20 cellular contexts compared by ENCODE assay signal in the genomic region with DNA sequence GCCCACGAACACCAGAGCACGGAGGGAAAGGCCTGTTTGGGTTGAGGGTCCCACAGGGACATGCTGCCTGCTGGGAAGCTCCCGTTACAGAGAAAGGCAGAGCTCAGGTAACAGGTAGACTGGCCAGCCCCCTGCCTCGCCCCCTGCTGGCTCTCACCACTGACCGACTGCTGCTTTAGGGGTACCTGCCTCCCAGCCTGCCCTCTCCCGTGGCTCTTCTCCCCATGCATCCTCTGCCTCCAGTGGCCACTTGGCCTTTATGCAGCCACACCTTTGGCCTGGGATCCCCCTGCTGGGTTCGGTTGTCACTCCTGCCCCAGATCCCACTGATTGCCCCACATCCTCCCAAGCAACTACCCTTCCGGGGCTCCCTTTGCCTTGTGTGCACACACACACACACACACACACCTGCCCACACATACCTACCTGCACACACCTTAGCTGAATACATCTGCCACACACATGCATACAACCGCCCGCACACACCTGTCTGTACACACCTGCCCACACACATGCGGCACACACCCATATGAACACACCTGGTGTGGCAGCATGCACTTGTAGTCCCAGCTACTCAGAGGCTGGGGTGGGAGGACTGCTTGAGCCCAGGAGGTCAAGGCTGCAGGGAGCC. TPM values are rescaled to one million over a fixed set of nuclear protein-coding genes. Genes with fewer than 3 reads are reported as not detected.
DNase-seq lines count a peak whose midpoint lies in the region; ATAC-seq, FAIRE-seq and TF ChIP-seq lines count a peak whose summit lies in the region.
"Had no signal": no experiment of that assay in that cellular context is flagged by ENCODE, and none has a peak within 500 bp of the region (broad histone marks: within the 10 kb centered on the region; RNA-seq: fewer than 3 reads in every experiment).

No MANE protein-coding gene starts in this region.

- H3K4me2 ChIP-seq in GM12878 (ENCODE audit: control insufficient read depth, insufficient read depth): no peak overlapping the region
- H3K4me2 ChIP-seq in neural progenitor cell: no peak overlapping the region
- H3K4me2 ChIP-seq: BLaER1 treated with 17β-estradiol and CSF1 and Interleukin-3, amounts not matched to agents 10 nM and 100 nM; PC-9 had no signal

- no peak for TF ChIP-seq RAD21 in GM12878 (IDR thresholded peaks at IDR 0.05; ENCODE audit: insufficient read depth, low read depth, low read length)

- FAIRE-seq in GM12878 (lab: Jason Lieb, UNC): no peak

- intact Hi-C loops in GM12878 (cut with micrococcal nuclease; ENCODE audit: unreplicated experiment): no loop called here

- SMC1A ChIA-PET in GM12878 (lab: Charles Lee; ENCODE audit: uncharacterized antibody, unreplicated experiment): no interaction called here

- no peaks in the 10 kb centered on the region for H3F3A ChIP-seq in neural progenitor cell (ENCODE audit: low read depth)

- H3K27me3 Mint-ChIP-seq in HFFc6 (ENCODE audit: insufficient read depth) (no peaks in the 10 kb centered on the region), neural progenitor cell (ENCODE audit: insufficient read depth, low read depth) (peaks cover 6% of the 10 kb centered on the region)

- POLR2A ChIA-PET in GM12878 (lab: Charles Lee): no interaction called here

- H3K27ac Mint-ChIP-seq in HFFc6 (no peak overlapping the region), neural progenitor cell (peak overlapping the region; percentile 8)

- H3K9me3 ChIP-seq in GM12878 (replicated peaks; ENCODE audit: control insufficient read depth, insufficient read depth, low read length) (no peaks in the 10 kb centered on the region), neural progenitor cell (ENCODE audit: low read depth) (no peaks in the 10 kb centered on the region), Peyer's patch (no peaks in the 10 kb centered on the region)
- H3K9me3 ChIP-seq: BLaER1 treated with 17β-estradiol and CSF1 and Interleukin-3, amounts not matched to agents 10 nM and 100 nM; sigmoid colon; thoracic aorta had no signal

- no peaks in the 10 kb centered on the region for H3K4me1 ChIP-seq in GM12878 (ENCODE audit: control insufficient read depth, insufficient read depth, low read length)
- no peaks in the 10 kb centered on the region for H3K4me1 ChIP-seq in neural progenitor cell
- peaks cover 0 to 15% (median 8%) of the 10 kb centered on the region in 4 donors for H3K4me1 ChIP-seq in Peyer's patch

- H3K36me3 Mint-ChIP-seq in HFFc6 (ENCODE audit: low read depth): no peaks in the 10 kb centered on the region
- H3K36me3 Mint-ChIP-seq in neural progenitor cell: peaks cover 8% of the 10 kb centered on the region

- H3K9ac ChIP-seq in GM12878 (ENCODE audit: control insufficient read depth, insufficient read depth, low read length) (no peak overlapping the region), neural progenitor cell (no peak overlapping the region)

- H4K20me1 ChIP-seq in GM12878 (ENCODE audit: control insufficient read depth, insufficient read depth) (no peaks in the 10 kb centered on the region), neural progenitor cell (ENCODE audit: low read depth) (peaks cover 20% of the 10 kb centered on the region)

- no peak for DNase-seq in GM06990 (ENCODE audit: extremely low read depth, insufficient read length)
- DNase-seq in HFFc6: no peak
- no peak for DNase-seq in GM12878 (ENCODE audit: low read depth, low spot score)
- DNase-seq in neural progenitor cell (ENCODE audit: low spot score): no peak
- DNase-seq in Peyer's patch: no peak
- DNase-seq: activated CD4-positive, alpha-beta T cell treated with anti-CD3 and anti-CD28 coated beads, Interleukin-2, amount 50 U/mL, for 48 hours; activated T-cell treated with anti-CD3 and anti-CD28 coated beads, Interleukin-2, amount 50 U/mL, for 4 hours; DMS153; left cardiac atrium; NCI-H1694 treated with DMSO at 0.1 percent for 48 hours; NCI-H510A treated with DMSO at 0.1 percent for 48 hours; occipital lobe; PC-9; sigmoid colon; stimulated activated CD4-positive, alpha-beta T cell treated with anti-CD3 and anti-CD28 coated beads, Interleukin-4, amount 100 ng/mL, for 1 hour had no signal

- H3K4me3 Mint-ChIP-seq in HFFc6 (no peak overlapping the region), neural progenitor cell (no peak overlapping the region)
- H3K4me3 Mint-ChIP-seq: activated T-cell treated with anti-CD3 and anti-CD28 coated beads, Interleukin-2, amount 50 U/mL, for 4 hours had no signal

- H3K27me3 ChIP-seq in GM06990 (replicated peaks; ENCODE audit: control insufficient read depth, insufficient read depth, low read length) (no peaks in the 10 kb centered on the region), GM12878 (replicated peaks in 1 of 2; ENCODE audit: control insufficient read depth in 2 of 2, insufficient read depth in 2 of 2, low read length in 1 of 2) (no peaks in the 10 kb centered on the region), neural progenitor cell (no peaks in the 10 kb centered on the region), Peyer's patch (no peaks in the 10 kb centered on the region)
- H3K27me3 ChIP-seq: BLaER1 treated with 17β-estradiol and CSF1 and Interleukin-3, amounts not matched to agents 10 nM and 100 nM; sigmoid colon had no signal

- H3K27ac ChIP-seq in GM12878 (ENCODE audit: control insufficient read depth, insufficient read depth): no peak overlapping the region
- no peak overlapping the region for H3K27ac ChIP-seq in neural progenitor cell
- H3K27ac ChIP-seq in Peyer's patch: no peak overlapping the region
- H3K27ac ChIP-seq: BLaER1 treated with 17β-estradiol and CSF1 and Interleukin-3, amounts not matched to agents 10 nM and 100 nM; PC-9; sigmoid colon; thoracic aorta had no signal

- BruUV-seq in GM12878 (replicated peaks; lab: Mats Ljungman, UMichigan): no TSS peak

- H3K9me3 Mint-ChIP-seq in HFFc6 (no peaks in the 10 kb centered on the region), neural progenitor cell (no peaks in the 10 kb centered on the region)
- H3K9me3 Mint-ChIP-seq: activated T-cell treated with anti-CD3 and anti-CD28 coated beads, Interleukin-2, amount 50 U/mL, for 4 hours had no signal

- ATAC-seq in GM12878 (peak; percentile 37; the same call in 1 of the 3 replicates), HG02840 (IDR thresholded peaks at IDR 0.05; ENCODE audit: low FRiP score, unreplicated experiment) (no peak), HG03378 (IDR thresholded peaks at IDR 0.05; ENCODE audit: unreplicated experiment) (no peak)
- ATAC-seq: activated T-cell treated with anti-CD3 and anti-CD28 coated beads, Interleukin-2, amount 50 U/mL, for 4 hours; left cardiac atrium had no signal

- TF ChIP-seq EP300 in GM12878 (IDR thresholded peaks at IDR 0.05; ENCODE audit: borderline replicate concordance in 1 of 2, control insufficient read depth in 1 of 2, low read depth in 2 of 2, low read length in 2 of 2): no peak

- H3K4me3 ChIP-seq in GM06990 (replicated peaks; ENCODE audit: low read depth, low read length) (no peak overlapping the region), GM12878 (no peak overlapping the region), neural progenitor cell (no peak overlapping the region), Peyer's patch (no peak overlapping the region)
- H3K4me3 ChIP-seq: BLaER1 treated with 17β-estradiol and CSF1 and Interleukin-3, amounts not matched to agents 10 nM and 100 nM; PC-9; sigmoid colon; thoracic aorta had no signal

- 74% methylated on average over 11 of the region's 11 CpGs for WGBS in GM12878 (ENCODE audit: insufficient coverage, insufficient replicate concordance, low lambda C conversion rate, missing lambda C conversion rate)

- H3K36me3 ChIP-seq in GM06990 (ENCODE audit: control insufficient read depth, insufficient read depth, low read length) (no peaks in the 10 kb centered on the region; the same call in 1 of the 2 replicates), GM12878 (ENCODE audit: control insufficient read depth in 2 of 2, insufficient read depth in 2 of 2, low read length in 1 of 2) (no peaks in the 10 kb centered on the region), neural progenitor cell (no peaks in the 10 kb centered on the region), Peyer's patch (peaks cover 0 to 7% (median 0%) of the 10 kb centered on the region in 3 donors)

- in situ Hi-C loops in GM12878 (cut with MboI): no loop called here

- TF ChIP-seq POLR2A in GM12878 (IDR thresholded peaks at IDR 0.05; ENCODE audit: low read depth, low read length) (no peak), Peyer's patch (IDR thresholded peaks at IDR 0.05) (no peak)

- H3K79me2 ChIP-seq in GM12878 (ENCODE audit: control insufficient read depth, insufficient read depth, low read length): no peaks in the 10 kb centered on the region
- peaks cover 22% of the 10 kb centered on the region for H3K79me2 ChIP-seq in neural progenitor cell (ENCODE audit: low read depth)

- RAD21 ChIA-PET in GM12878 (lab: Charles Lee; ENCODE audit: unreplicated experiment): no interaction called here

- TF ChIP-seq CTCF in GM06990 (IDR thresholded peaks at IDR 0.05; ENCODE audit: insufficient read depth, low read length, poor library complexity, severe bottlenecking) (peak; percentile 15), HFFc6 (IDR thresholded peaks at IDR 0.05) (peak; percentile 38; the same call in 1 of the 2 replicates), GM12878 (IDR thresholded peaks at IDR 0.05 in 2 of 3, conservative IDR thresholded peaks at IDR 0.05 in 1 of 3; ENCODE audit: control insufficient read depth in 2 of 3, extremely low read depth in 1 of 3, insufficient read depth in 1 of 3, low read depth in 3 of 3, low read length in 3 of 3) (0 out of 6 replicates have a peak, but pooled peaks of 2 of the 3 experiments have one; percentile 4 to 10), neural progenitor cell (IDR thresholded peaks at IDR 0.05) (no peak), Peyer's patch (IDR thresholded peaks at IDR 0.05) (no peak)

- CTCF ChIA-PET in GM12878 (lab: Yijun Ruan, JAX): interaction anchor here (1.4 kb wide), 1 partner anchor 90 kb away, joined by 5 read pairs; no protein-coding TSS in a partner anchor

- H2AFZ ChIP-seq in GM12878 (ENCODE audit: control insufficient read depth, low read depth, low read length) (no peak overlapping the region), neural progenitor cell (replicated peaks) (no peak overlapping the region)
- H2AFZ ChIP-seq: PC-9 had no signal

- no peaks in the 10 kb centered on the region for H3K4me1 Mint-ChIP-seq in HFFc6 (ENCODE audit: low read depth)
- peaks cover 12% of the 10 kb centered on the region for H3K4me1 Mint-ChIP-seq in neural progenitor cell

RNA-seq across cellular contexts. Expression of a gene that starts 7.1 kb away (rescaled TPM):
- 100 to 1,000 TPM in 2 of 6 experiments, 10 to 100 TPM in 4; 88.0 to 103 (median 92.8) TPM for total RNA-seq in HFFc6 (2021; fragmentation: NEBNext Ultra II Directional; extraction: Animal tissue kit (Norgen Biotek cat#: 25700))
- total RNA-seq in GM12878 (2013; cell fraction: nucleolus; rRNA removed): 11.0 and 15.2 TPM in 2 replicates
- 33.8 and 39.7 TPM in 2 replicates for total RNA-seq in GM12878 (2014; rRNA removed)
- 12.1 and 15.6 TPM in 2 replicates for total RNA-seq in GM12878 (2014; rRNA removed; fragmentation: Illumina TruSeq; extraction: Trizol)
- total RNA-seq in GM12878 (2021): 39.9 and 40.3 TPM in 2 replicates
- polyA plus RNA-seq in GM12878 (2011; ENCODE audit: low read depth): 7.6 TPM
- polyA plus RNA-seq in GM12878 (2011; rRNA removed): 11.6 and 21.9 TPM in 2 replicates
- polyA plus RNA-seq in GM12878 (2011; cell fraction: cytosol; rRNA removed): 43.2 and 72.1 TPM in 2 replicates
- polyA plus RNA-seq in GM12878 (2011; cell fraction: nucleus; rRNA removed): 49.4 and 61.7 TPM in 2 replicates
- 28.3 and 30.2 TPM in 2 replicates for polyA plus RNA-seq in GM12878 (2012)
- 0.81 and 5.7 TPM in 2 replicates for polyA plus RNA-seq in GM12878 (2014; fragmentation: Illumina TruSeq; extraction: Trizol)
- 1 to 10 TPM in 1 of 2 experiments, under 1 TPM in 1; 0.31 to 3.8 TPM for polyA plus RNA-seq in GM12878 (2014; fragmentation: Nextera tagmentation; extraction: Ambion mirVana)
- polyA plus RNA-seq in GM12878 (2014; rRNA removed): 41.8 and 42.7 TPM in 2 replicates
- polyA plus RNA-seq in GM12878 (2016; fragmentation: Nextera tagmentation; extraction: Ambion mirVana): 10 to 100 TPM; 44.1 to 54.4 TPM
- polyA minus RNA-seq in GM12878 (2011; rRNA and poly(A)+ RNA removed): 4.6 and 14.3 TPM in 2 replicates
- 13.2 and 14.6 TPM in 2 replicates for polyA minus RNA-seq in GM12878 (2011; cell fraction: cytosol; rRNA and poly(A)+ RNA removed)
- polyA minus RNA-seq in GM12878 (2011; cell fraction: nucleus; rRNA and poly(A)+ RNA removed): 4.5 and 6.7 TPM in 2 replicates
- total RNA-seq in neural progenitor cell (ENCODE audit: low replicate concordance): 45.6 and 110 TPM in 2 replicates
- 10 to 100 TPM; 19.6 to 47.9 (median 28.8) TPM for total RNA-seq in Peyer's patch

RNA-seq across cellular contexts. Expression of a gene that starts 8.9 kb away (rescaled TPM):
- not detected for total RNA-seq in HFFc6 (2021; fragmentation: NEBNext Ultra II Directional; extraction: Animal tissue kit (Norgen Biotek cat#: 25700))
- total RNA-seq in GM12878 (2013; cell fraction: nucleolus; rRNA removed): not detected in 2 replicates
- total RNA-seq in GM12878 (2014; rRNA removed) (0.17 and 2.0 TPM in 2 replicates), GM12878 (2014; rRNA removed; fragmentation: Illumina TruSeq; extraction: Trizol) (0.14 and 0.31 TPM in 2 replicates), GM12878 (2021) (0.49 and 0.53 TPM in 2 replicates), neural progenitor cell (ENCODE audit: low replicate concordance) (0.12 TPM in 1 of 2 replicates, not detected in the other), Peyer's patch (not detected)
- polyA plus RNA-seq in GM12878 (2011; ENCODE audit: low read depth): not detected
- polyA plus RNA-seq in GM12878 (2011; rRNA removed) (not detected in 2 replicates), GM12878 (2014; fragmentation: Illumina TruSeq; extraction: Trizol) (0.28 TPM in 1 of 2 replicates, not detected in the other), GM12878 (2014; fragmentation: Nextera tagmentation; extraction: Ambion mirVana) (not detected), GM12878 (2014; rRNA removed) (0.59 and 0.61 TPM in 2 replicates), GM12878 (2016; fragmentation: Nextera tagmentation; extraction: Ambion mirVana) (1 to 10 TPM in 1 of 2 experiments, under 1 TPM in 1; 0.70 to 1.6 TPM)
- 0.12 TPM in 1 of 2 replicates, not detected in the other for polyA plus RNA-seq in GM12878 (2011; cell fraction: cytosol; rRNA removed)
- polyA plus RNA-seq in GM12878 (2011; cell fraction: nucleus; rRNA removed): not detected in 2 replicates
- polyA plus RNA-seq in GM12878 (2012): 1.2 and 1.7 TPM in 2 replicates
- polyA minus RNA-seq in GM12878 (2011; rRNA and poly(A)+ RNA removed): not detected in 2 replicates
- not detected in 2 replicates for polyA minus RNA-seq in GM12878 (2011; cell fraction: cytosol; rRNA and poly(A)+ RNA removed)
- not detected in 2 replicates for polyA minus RNA-seq in GM12878 (2011; cell fraction: nucleus; rRNA and poly(A)+ RNA removed)
- total RNA-seq: activated T-cell treated with anti-CD3 and anti-CD28 coated beads, Interleukin-2, amount 50 U/mL, for 4 hours; left cardiac atrium; mucosa of gallbladder; occipital lobe; PC-9; sigmoid colon; thoracic aorta had no signal

RNA-seq across cellular contexts. Expression of a gene that starts 22.0 kb away (rescaled TPM):
- not detected for total RNA-seq in HFFc6 (2021; fragmentation: NEBNext Ultra II Directional; extraction: Animal tissue kit (Norgen Biotek cat#: 25700))
- total RNA-seq in GM12878 (2013; cell fraction: nucleolus; rRNA removed): not detected in 2 replicates
- total RNA-seq in GM12878 (2014; rRNA removed): not detected in 2 replicates
- not detected in 2 replicates for total RNA-seq in GM12878 (2014; rRNA removed; fragmentation: Illumina TruSeq; extraction: Trizol)
- not detected in 2 replicates for total RNA-seq in GM12878 (2021)
- polyA plus RNA-seq in GM12878 (2011; ENCODE audit: low read depth): not detected
- polyA plus RNA-seq in GM12878 (2011; rRNA removed): not detected in 2 replicates
- polyA plus RNA-seq in GM12878 (2011; cell fraction: cytosol; rRNA removed): not detected in 2 replicates
- 0.30 TPM in 1 of 2 replicates, not detected in the other for polyA plus RNA-seq in GM12878 (2011; cell fraction: nucleus; rRNA removed)
- 0.20 TPM in 1 of 2 replicates, not detected in the other for polyA plus RNA-seq in GM12878 (2012)
- polyA plus RNA-seq in GM12878 (2014; fragmentation: Illumina TruSeq; extraction: Trizol): not detected in 2 replicates
- not detected for polyA plus RNA-seq in GM12878 (2014; fragmentation: Nextera tagmentation; extraction: Ambion mirVana)
- polyA plus RNA-seq in GM12878 (2014; rRNA removed): not detected in 2 replicates
- polyA plus RNA-seq in GM12878 (2016; fragmentation: Nextera tagmentation; extraction: Ambion mirVana): not detected
- not detected in 2 replicates for polyA minus RNA-seq in GM12878 (2011; rRNA and poly(A)+ RNA removed)
- not detected in 2 replicates for polyA minus RNA-seq in GM12878 (2011; cell fraction: cytosol; rRNA and poly(A)+ RNA removed)
- polyA minus RNA-seq in GM12878 (2011; cell fraction: nucleus; rRNA and poly(A)+ RNA removed): not detected in 2 replicates
- not detected in 2 replicates for total RNA-seq in neural progenitor cell (ENCODE audit: low replicate concordance)
- total RNA-seq in Peyer's patch: 1 to 10 TPM in 1 of 4 donors, under 1 TPM in 1, not detected in 2; 0.67 to 1.1 TPM
- total RNA-seq: activated T-cell treated with anti-CD3 and anti-CD28 coated beads, Interleukin-2, amount 50 U/mL, for 4 hours; left cardiac atrium; occipital lobe; PC-9; thoracic aorta had no signal

RNA-seq across cellular contexts. Expression of a gene that starts 34.4 kb away (rescaled TPM):
- 100 to 1,000 TPM; 790 to 981 (median 910) TPM for total RNA-seq in HFFc6 (2021; fragmentation: NEBNext Ultra II Directional; extraction: Animal tissue kit (Norgen Biotek cat#: 25700))
- 377 and 380 TPM in 2 replicates for total RNA-seq in GM12878 (2013; cell fraction: nucleolus; rRNA removed)
- 378 and 467 TPM in 2 replicates for total RNA-seq in GM12878 (2014; rRNA removed)
- 247 and 285 TPM in 2 replicates for total RNA-seq in GM12878 (2014; rRNA removed; fragmentation: Illumina TruSeq; extraction: Trizol)
- 378 and 437 TPM in 2 replicates for total RNA-seq in GM12878 (2021)
- 409 TPM for polyA plus RNA-seq in GM12878 (2011; ENCODE audit: low read depth)
- 44.1 and 49.9 TPM in 2 replicates for polyA plus RNA-seq in GM12878 (2011; rRNA removed)
- 37.3 and 56.7 TPM in 2 replicates for polyA plus RNA-seq in GM12878 (2011; cell fraction: cytosol; rRNA removed)
- polyA plus RNA-seq in GM12878 (2011; cell fraction: nucleus; rRNA removed): 82.9 and 101 TPM in 2 replicates
- 697 and 937 TPM in 2 replicates for polyA plus RNA-seq in GM12878 (2012)
- polyA plus RNA-seq in GM12878 (2014; fragmentation: Illumina TruSeq; extraction: Trizol): 458 and 725 TPM in 2 replicates
- polyA plus RNA-seq in GM12878 (2014; fragmentation: Nextera tagmentation; extraction: Ambion mirVana): 10 to 100 TPM in 1 of 2 experiments, 1 to 10 TPM in 1; 4.7 to 18.3 TPM
- polyA plus RNA-seq in GM12878 (2014; rRNA removed): 128 and 182 TPM in 2 replicates
- 100 to 1,000 TPM; 543 to 549 TPM for polyA plus RNA-seq in GM12878 (2016; fragmentation: Nextera tagmentation; extraction: Ambion mirVana)
- 38.8 and 46.2 TPM in 2 replicates for polyA minus RNA-seq in GM12878 (2011; rRNA and poly(A)+ RNA removed)
- 65.3 and 66.3 TPM in 2 replicates for polyA minus RNA-seq in GM12878 (2011; cell fraction: cytosol; rRNA and poly(A)+ RNA removed)
- 59.7 and 74.5 TPM in 2 replicates for polyA minus RNA-seq in GM12878 (2011; cell fraction: nucleus; rRNA and poly(A)+ RNA removed)
- total RNA-seq in neural progenitor cell (ENCODE audit: low replicate concordance): 203 and 344 TPM in 2 replicates
- 1,000 to 10,000 TPM in 3 of 4 donors, 100 to 1,000 TPM in 1; 326 to 1,290 (median 1,196) TPM for total RNA-seq in Peyer's patch

RNA-seq across cellular contexts. Expression of a gene that starts 45.2 kb away (rescaled TPM):
- 1,000 to 10,000 TPM in 1 of 6 experiments, 100 to 1,000 TPM in 5; 758 to 1,040 (median 908) TPM for total RNA-seq in HFFc6 (2021; fragmentation: NEBNext Ultra II Directional; extraction: Animal tissue kit (Norgen Biotek cat#: 25700))
- 115 and 120 TPM in 2 replicates for total RNA-seq in GM12878 (2013; cell fraction: nucleolus; rRNA removed)
- 139 and 180 TPM in 2 replicates for total RNA-seq in GM12878 (2014; rRNA removed)
- total RNA-seq in GM12878 (2014; rRNA removed; fragmentation: Illumina TruSeq; extraction: Trizol): 124 and 125 TPM in 2 replicates
- 538 and 552 TPM in 2 replicates for total RNA-seq in GM12878 (2021)
- polyA plus RNA-seq in GM12878 (2011; ENCODE audit: low read depth): 219 TPM
- 18.6 and 39.5 TPM in 2 replicates for polyA plus RNA-seq in GM12878 (2011; rRNA removed)
- 75.8 and 96.8 TPM in 2 replicates for polyA plus RNA-seq in GM12878 (2011; cell fraction: cytosol; rRNA removed)
- polyA plus RNA-seq in GM12878 (2011; cell fraction: nucleus; rRNA removed): 178 and 263 TPM in 2 replicates
- polyA plus RNA-seq in GM12878 (2012): 247 and 301 TPM in 2 replicates
- polyA plus RNA-seq in GM12878 (2014; fragmentation: Illumina TruSeq; extraction: Trizol): 24.3 and 159 TPM in 2 replicates
- polyA plus RNA-seq in GM12878 (2014; fragmentation: Nextera tagmentation; extraction: Ambion mirVana): 10 to 100 TPM; 17.9 to 47.8 TPM
- 184 and 246 TPM in 2 replicates for polyA plus RNA-seq in GM12878 (2014; rRNA removed)
- polyA plus RNA-seq in GM12878 (2016; fragmentation: Nextera tagmentation; extraction: Ambion mirVana): 100 to 1,000 TPM; 336 to 349 TPM
- polyA minus RNA-seq in GM12878 (2011; rRNA and poly(A)+ RNA removed): 18.3 and 38.9 TPM in 2 replicates
- 59.9 and 91.7 TPM in 2 replicates for polyA minus RNA-seq in GM12878 (2011; cell fraction: cytosol; rRNA and poly(A)+ RNA removed)
- 72.5 and 108 TPM in 2 replicates for polyA minus RNA-seq in GM12878 (2011; cell fraction: nucleus; rRNA and poly(A)+ RNA removed)
- 25.1 and 47.9 TPM in 2 replicates for total RNA-seq in neural progenitor cell (ENCODE audit: low replicate concordance)
- total RNA-seq in Peyer's patch: 100 to 1,000 TPM; 282 to 475 (median 350) TPM

Comparison
In these comparisons a context has a peak if more than half of its experiments do, and no peak if none do; other contexts are left out.
1. CTCF ChIP-seq: peak in GM06990 (single experiment), HFFc6 (single experiment) and GM12878 (2 of 3); none in neural progenitor cell (single experiment) and Peyer's patch (0 of 6).